22 cellular contexts compared by ENCODE assay signal in the genomic region with DNA sequence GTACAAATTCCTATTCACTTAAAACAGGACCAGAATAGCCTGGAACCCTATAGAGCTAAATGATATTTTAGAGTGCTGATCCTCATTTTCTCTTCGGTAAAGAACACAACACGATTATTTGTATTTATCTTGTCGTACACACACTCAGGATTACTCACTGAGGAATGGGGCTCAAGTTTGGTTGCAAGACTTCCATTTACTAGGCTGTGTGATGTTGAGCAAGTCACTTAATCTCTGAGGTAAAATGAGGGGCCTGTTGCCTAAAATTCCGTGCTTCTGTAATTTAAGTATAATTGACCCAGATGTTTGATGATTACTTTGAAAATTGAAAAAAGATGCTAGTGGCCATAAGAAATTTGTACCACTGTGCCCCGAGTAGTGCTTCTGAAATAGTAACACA.
"Had no signal": no experiment of that assay in that cellular context is flagged by ENCODE, and none has a peak within 500 bp of the region (broad histone marks: within the 10 kb centered on the region; RNA-seq: fewer than 3 reads in every experiment).

No MANE protein-coding gene starts in this region.

- H3K27ac ChIP-seq: esophagus squamous epithelium, gastrocnemius medialis, heart right ventricle, left lung, lower lobe of right lung, neural progenitor cell, ovary, right atrium auricular region, suprapubic skin, thyroid gland, upper lobe of left lung, uterus had no signal

- H3K4me1 ChIP-seq: esophagus squamous epithelium, suprapubic skin, thyroid gland, uterus had no signal

- H3K27ac Mint-ChIP-seq: dendritic cell treated with granulocyte-macrophage colony-stimulating factor and Interleukin-4, amounts not matched to agents 40 ng/mL and 50 ng/mL, for 4 days; memory B cell; natural killer cell treated with Interleukin-12 subunit alpha and Interleukin-12 subunit beta and Interleukin-15 and Interleukin-18, amount 100 ng/mL, for 72 hours; neural progenitor cell; stimulated activated effector memory CD8-positive, alpha-beta T cell treated with anti-CD3 and anti-CD28 coated beads, Interleukin-12 subunit alpha, Interleukin-12 subunit beta, amount 100 ng/mL, for 72 hours had no signal

- H3K36me3 Mint-ChIP-seq: stimulated activated effector memory CD8-positive, alpha-beta T cell treated with anti-CD3 and anti-CD28 coated beads, Interleukin-12 subunit alpha, Interleukin-12 subunit beta, amount 100 ng/mL, for 72 hours had no signal

- H3K9me3 Mint-ChIP-seq: memory B cell, neural progenitor cell had no signal

- ATAC-seq: gastrocnemius medialis; heart right ventricle; left lung; lower lobe of right lung; natural killer cell treated with Interleukin-12 subunit alpha and Interleukin-12 subunit beta and Interleukin-15 and Interleukin-18, amount 100 ng/mL, for 72 hours; stimulated activated effector memory CD8-positive, alpha-beta T cell treated with anti-CD3 and anti-CD28 coated beads, Interleukin-12 subunit alpha, Interleukin-12 subunit beta, amount 100 ng/mL, for 72 hours; stimulated activated naive CD8-positive, alpha-beta T cell treated with anti-CD3 and anti-CD28 coated beads, Interleukin-15, Interleukin-2, amounts not matched to agents 100 U/mL and 50 U/mL, for 24 hours had no signal

- H3K4me3 ChIP-seq: esophagus squamous epithelium, gastrocnemius medialis, heart right ventricle, left lung, lower lobe of right lung, neural progenitor cell, ovary, right atrium auricular region, suprapubic skin, thyroid gland, upper lobe of left lung, uterus had no signal

- H2AFZ ChIP-seq: neural progenitor cell had no signal

- H3K4me1 Mint-ChIP-seq: stimulated activated effector memory CD8-positive, alpha-beta T cell treated with anti-CD3 and anti-CD28 coated beads, Interleukin-12 subunit alpha, Interleukin-12 subunit beta, amount 100 ng/mL, for 72 hours had no signal

- H3K4me3 Mint-ChIP-seq: dendritic cell treated with granulocyte-macrophage colony-stimulating factor and Interleukin-4, amounts not matched to agents 40 ng/mL and 50 ng/mL, for 4 days; memory B cell; natural killer cell treated with Interleukin-12 subunit alpha and Interleukin-12 subunit beta and Interleukin-15 and Interleukin-18, amount 100 ng/mL, for 72 hours; neural progenitor cell; stimulated activated effector memory CD8-positive, alpha-beta T cell treated with anti-CD3 and anti-CD28 coated beads, Interleukin-12 subunit alpha, Interleukin-12 subunit beta, amount 100 ng/mL, for 72 hours had no signal

- H3K9ac ChIP-seq: neural progenitor cell had no signal

- H3K36me3 ChIP-seq: left lung, neural progenitor cell, ovary, thyroid gland, uterus had no signal

- DNase-seq: esophagus squamous epithelium; gastrocnemius medialis; heart right ventricle; hypothalamus; left lung; lower lobe of right lung; midbrain; nucleus accumbens; ovary; stimulated activated CD4-positive, alpha-beta T cell treated with anti-CD3 and anti-CD28 coated beads, Interleukin-4, amount 100 ng/mL, for 1 hour; stimulated activated CD8-positive, alpha-beta memory T cell treated with anti-CD3 and anti-CD28 coated beads, Interleukin-4, amount 100 ng/mL, for 48 hours; stimulated activated naive CD8-positive, alpha-beta T cell treated with anti-CD3 and anti-CD28 coated beads, Interleukin-15, Interleukin-2, amounts not matched to agents 100 U/mL and 50 U/mL, for 24 hours; thyroid gland; upper lobe of left lung; uterus had no signal

- H3K4me2 ChIP-seq: neural progenitor cell had no signal

- H3K27me3 ChIP-seq: esophagus squamous epithelium, gastrocnemius medialis, heart right ventricle, left lung, neural progenitor cell, ovary, right atrium auricular region, suprapubic skin, thyroid gland, upper lobe of left lung, uterus had no signal

- H3K9me3 ChIP-seq: esophagus squamous epithelium, gastrocnemius medialis, left lung, lower lobe of right lung, ovary, right atrium auricular region, suprapubic skin, thyroid gland, upper lobe of left lung, uterus had no signal
